In the genomic region with DNA sequence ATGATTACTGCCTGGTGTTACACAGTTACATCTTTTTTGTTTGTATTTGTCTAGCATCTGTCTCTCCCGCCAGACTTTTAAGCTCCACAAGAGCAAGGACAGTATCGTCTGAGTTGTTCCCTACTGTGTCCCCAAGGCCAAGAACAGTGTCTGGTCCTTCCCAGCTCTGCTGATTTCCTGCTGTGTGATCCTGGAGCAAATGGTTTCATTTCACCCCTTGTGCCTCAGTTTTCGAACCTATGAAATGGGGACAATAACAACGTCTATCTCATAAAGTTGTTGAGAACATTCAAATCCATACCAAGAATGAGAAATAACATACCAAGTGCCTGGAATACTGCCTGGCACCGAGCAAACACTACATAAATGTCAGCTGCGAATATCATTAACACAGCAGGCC, we compare ENCODE assay signal across 1 cellular context.
A peak's percentile ranks its signal among the peaks of the same experiment; 100 is the strongest.
TF ChIP-seq lines count a peak whose summit lies in the region.

No MANE protein-coding gene starts in this region.

TF ChIP-seq in A549, 52 proteins besides CTCF, POLR2A, EP300 and RAD21:
- TF ChIP-seq ELK1 (IDR thresholded peaks at IDR 0.05; ENCODE audit: low read depth, low read length) (no peak), KDM1A (IDR thresholded peaks at IDR 0.05; ENCODE audit: low read depth) (0 out of 2 replicates have a peak, but pooled peaks have one; percentile 46)
TF ChIP-seq in A549: peak in this region for 1.
